ENCODE assay signal across 36 cellular contexts in genomic region chr11:46705070-46705688, GRCh38. TPM values are rescaled to one million over a fixed set of nuclear protein-coding genes. Genes with fewer than 3 reads are reported as not detected.
"Had no signal": no experiment of that assay in that cellular context is flagged by ENCODE, and none has a peak within 500 bp of the region (broad histone marks: within the 10 kb centered on the region; RNA-seq: fewer than 3 reads in every experiment).

No MANE protein-coding gene starts in this region.

- H3K27ac ChIP-seq: ascending aorta, cardiac muscle cell, VCaP had no signal

- H3K27me3 ChIP-seq: ascending aorta, cardiac muscle cell had no signal

- H3K9me3 Mint-ChIP-seq: activated B cell treated with CpG ODN at 0.5 μM for 24 hours; activated CD4-positive, alpha-beta memory T cell treated with anti-CD3 and anti-CD28 coated beads, Interleukin-2, amount 10 ng/mL, durations not matched to agents 7 days and 5 days; activated naive CD4-positive, alpha-beta T cell treated with anti-CD3 and anti-CD28 coated beads, Interleukin-2, amount 10 ng/mL, durations not matched to agents 7 days and 5 days; activated naive CD4-positive, alpha-beta T cell treated with anti-CD3 and anti-CD28 coated beads, Interleukin-2, amount 50 U/mL, for 24 hours; activated naive CD8-positive, alpha-beta T cell treated with anti-CD3 and anti-CD28 coated beads, Interleukin-2, amount 10 ng/mL, durations not matched to agents 7 days and 5 days; activated naive CD8-positive, alpha-beta T cell treated with anti-CD3 and anti-CD28 coated beads, Interleukin-2, amount 50 U/mL, for 24 hours; activated T-cell treated with anti-CD3 and anti-CD28 coated beads, Interleukin-2, amount 50 U/mL, for 24 hours; activated T-helper 2 cell treated with anti-CD3 and anti-CD28 coated beads, Interferon-gamma antibody, Interleukin-2, Interleukin-4, amounts not matched to agents 10 μg/mL and 5 μg/mL and 100 μg/mL, durations not matched to agents 14 hours and 24 hours and 36 hours; brain; central memory CD8-positive, alpha-beta T cell; T-cell; T-helper 2 cell treated with Interferon-gamma antibody and Interleukin-4, amounts not matched to agents 5 μg/mL and 100 μg/mL, for 36 hours had no signal

- DNase-seq: activated B cell treated with CpG ODN at 0.5 μM for 24 hours; activated CD4-positive, alpha-beta memory T cell treated with anti-CD3 and anti-CD28 coated beads, Interleukin-2, amount 10 ng/mL, durations not matched to agents 7 days and 5 days; activated CD4-positive, alpha-beta T cell treated with anti-CD3 and anti-CD28 coated beads for 4 hours; activated CD4-positive, alpha-beta T cell treated with anti-CD3 and anti-CD28 coated beads, Interleukin-2, amount 10 ng/mL, durations not matched to agents 24 days and 14 days; activated CD4-positive, alpha-beta T cell treated with anti-CD3 and anti-CD28 coated beads, Interleukin-2, amount 50 U/mL, for 48 hours; activated CD4-positive, CD25-positive, alpha-beta regulatory T cell treated with anti-CD3 and anti-CD28 coated beads, Interleukin-2, amount 50 U/mL, for 72 hours; activated CD8-positive, alpha-beta memory T cell treated with anti-CD3 and anti-CD28 coated beads for 24 hours; activated CD8-positive, alpha-beta memory T cell treated with anti-CD3 and anti-CD28 coated beads, Interleukin-2, amount 10 ng/mL, durations not matched to agents 7 days and 5 days; activated CD8-positive, alpha-beta memory T cell treated with anti-CD3 and anti-CD28 coated beads, Interleukin-2, amount 50 U/mL, for 48 hours; activated CD8-positive, alpha-beta T cell treated with anti-CD3 and anti-CD28 coated beads, Interleukin-2, amount 10 ng/mL, durations not matched to agents 7 days and 5 days; activated effector memory CD4-positive, alpha-beta T cell treated with Interleukin-2 at 50 U/mL for 16 hours; activated gamma-delta T cell; activated naive CD4-positive, alpha-beta T cell treated with anti-CD3 and anti-CD28 coated beads, Interleukin-2, amount 10 ng/mL, durations not matched to agents 7 days and 5 days; activated naive CD4-positive, alpha-beta T cell treated with Interleukin-2 at 50 U/mL for 16 hours; activated naive CD8-positive, alpha-beta T cell treated with anti-CD3 and anti-CD28 coated beads, Interleukin-2, amount 10 ng/mL, durations not matched to agents 7 days and 5 days; activated naive CD8-positive, alpha-beta T cell treated with anti-CD3 and anti-CD28 coated beads, Interleukin-2, amount 50 U/mL, for 24 hours; activated T-cell treated with anti-CD3 and anti-CD28 coated beads, Interleukin-2, amount 50 U/mL, for 24 hours; activated T-cell treated with anti-CD3 and anti-CD28 coated beads, Interleukin-2, amount 50 U/mL, for 48 hours; amniotic stem cell; caudate nucleus; cerebellar nuclear complex; T-cell; T-helper 2 cell; T-helper 9 cell had no signal

- H3K27ac Mint-ChIP-seq: activated B cell treated with CpG ODN at 0.5 μM for 24 hours; activated CD4-positive, alpha-beta memory T cell treated with anti-CD3 and anti-CD28 coated beads, Interleukin-2, amount 10 ng/mL, durations not matched to agents 7 days and 5 days; activated CD4-positive, alpha-beta T cell treated with anti-CD3 and anti-CD28 coated beads, Interleukin-2, amount 10 ng/mL, durations not matched to agents 24 days and 14 days; activated CD8-positive, alpha-beta memory T cell treated with anti-CD3 and anti-CD28 coated beads, Interleukin-2, amount 10 ng/mL, durations not matched to agents 7 days and 5 days; activated CD8-positive, alpha-beta T cell treated with anti-CD3 and anti-CD28 coated beads, Interleukin-2, amount 10 ng/mL, durations not matched to agents 7 days and 5 days; activated naive CD4-positive, alpha-beta T cell treated with anti-CD3 and anti-CD28 coated beads, Interleukin-2, amount 10 ng/mL, durations not matched to agents 7 days and 5 days; activated naive CD4-positive, alpha-beta T cell treated with anti-CD3 and anti-CD28 coated beads, Interleukin-2, amount 50 U/mL, for 24 hours; activated naive CD8-positive, alpha-beta T cell; activated naive CD8-positive, alpha-beta T cell treated with anti-CD3 and anti-CD28 coated beads, Interleukin-2, amount 10 ng/mL, durations not matched to agents 7 days and 5 days; activated naive CD8-positive, alpha-beta T cell treated with anti-CD3 and anti-CD28 coated beads, Interleukin-2, amount 50 U/mL, for 24 hours; activated T-cell treated with anti-CD3 and anti-CD28 coated beads, Interleukin-2, amount 50 U/mL, for 24 hours; activated T-helper 2 cell treated with anti-CD3 and anti-CD28 coated beads, Interferon-gamma antibody, Interleukin-2, Interleukin-4, amounts not matched to agents 10 μg/mL and 5 μg/mL and 100 μg/mL, durations not matched to agents 14 hours and 24 hours and 36 hours; brain; T-cell; T-helper 2 cell treated with Interferon-gamma antibody and Interleukin-4, amounts not matched to agents 5 μg/mL and 100 μg/mL, for 36 hours had no signal

- H3K27me3 Mint-ChIP-seq: activated B cell treated with CpG ODN at 0.5 μM for 24 hours; activated CD4-positive, alpha-beta memory T cell treated with anti-CD3 and anti-CD28 coated beads, Interleukin-2, amount 10 ng/mL, durations not matched to agents 7 days and 5 days; activated CD8-positive, alpha-beta memory T cell treated with anti-CD3 and anti-CD28 coated beads, Interleukin-2, amount 10 ng/mL, durations not matched to agents 7 days and 5 days; activated naive CD4-positive, alpha-beta T cell treated with anti-CD3 and anti-CD28 coated beads, Interleukin-2, amount 10 ng/mL, durations not matched to agents 7 days and 5 days; activated naive CD4-positive, alpha-beta T cell treated with anti-CD3 and anti-CD28 coated beads, Interleukin-2, amount 50 U/mL, for 24 hours; activated naive CD8-positive, alpha-beta T cell; activated naive CD8-positive, alpha-beta T cell treated with anti-CD3 and anti-CD28 coated beads, Interleukin-2, amount 10 ng/mL, durations not matched to agents 7 days and 5 days; activated naive CD8-positive, alpha-beta T cell treated with anti-CD3 and anti-CD28 coated beads, Interleukin-2, amount 50 U/mL, for 24 hours; activated T-cell treated with anti-CD3 and anti-CD28 coated beads, Interleukin-2, amount 50 U/mL, for 24 hours; central memory CD8-positive, alpha-beta T cell; T-cell had no signal

- H3K9me3 ChIP-seq: ascending aorta had no signal

- FAIRE-seq: bronchial epithelial cell, TTC549 had no signal

- ATAC-seq: activated CD8-positive, alpha-beta memory T cell treated with anti-CD3 and anti-CD28 coated beads, Interleukin-2, amount 10 ng/mL, durations not matched to agents 7 days and 5 days; activated CD8-positive, alpha-beta T cell treated with anti-CD3 and anti-CD28 coated beads, Interleukin-2, amount 10 ng/mL, durations not matched to agents 7 days and 5 days; activated naive CD8-positive, alpha-beta T cell treated with anti-CD3 and anti-CD28 coated beads, Interleukin-2, amount 50 U/mL, for 24 hours; T-cell had no signal

- H3K4me3 Mint-ChIP-seq: activated B cell treated with CpG ODN at 0.5 μM for 24 hours; activated CD4-positive, alpha-beta memory T cell treated with anti-CD3 and anti-CD28 coated beads, Interleukin-2, amount 10 ng/mL, durations not matched to agents 7 days and 5 days; activated CD4-positive, alpha-beta T cell treated with anti-CD3 and anti-CD28 coated beads, Interleukin-2, amount 10 ng/mL, durations not matched to agents 24 days and 14 days; activated CD8-positive, alpha-beta memory T cell treated with anti-CD3 and anti-CD28 coated beads, Interleukin-2, amount 10 ng/mL, durations not matched to agents 7 days and 5 days; activated CD8-positive, alpha-beta T cell treated with anti-CD3 and anti-CD28 coated beads, Interleukin-2, amount 10 ng/mL, durations not matched to agents 7 days and 5 days; activated naive CD4-positive, alpha-beta T cell treated with anti-CD3 and anti-CD28 coated beads, Interleukin-2, amount 10 ng/mL, durations not matched to agents 7 days and 5 days; activated naive CD4-positive, alpha-beta T cell treated with anti-CD3 and anti-CD28 coated beads, Interleukin-2, amount 50 U/mL, for 24 hours; activated naive CD8-positive, alpha-beta T cell; activated naive CD8-positive, alpha-beta T cell treated with anti-CD3 and anti-CD28 coated beads, Interleukin-2, amount 10 ng/mL, durations not matched to agents 7 days and 5 days; activated naive CD8-positive, alpha-beta T cell treated with anti-CD3 and anti-CD28 coated beads, Interleukin-2, amount 50 U/mL, for 24 hours; activated T-cell treated with anti-CD3 and anti-CD28 coated beads, Interleukin-2, amount 50 U/mL, for 24 hours; central memory CD8-positive, alpha-beta T cell; T-cell; T-helper 2 cell treated with Interferon-gamma antibody and Interleukin-4, amounts not matched to agents 5 μg/mL and 100 μg/mL, for 36 hours had no signal

- H3K4me3 ChIP-seq: ascending aorta, cardiac muscle cell had no signal

RNA-seq across cellular contexts. Expression of gene F2, which starts 13.8 kb away (rescaled TPM):
- total RNA-seq: activated B cell treated with CpG ODN at 0.5 μM for 24 hours; activated CD4-positive, alpha-beta memory T cell treated with anti-CD3 and anti-CD28 coated beads, Interleukin-2, amount 10 ng/mL, durations not matched to agents 7 days and 5 days; activated CD8-positive, alpha-beta memory T cell treated with anti-CD3 and anti-CD28 coated beads, Interleukin-2, amount 10 ng/mL, durations not matched to agents 7 days and 5 days; activated naive CD8-positive, alpha-beta T cell treated with anti-CD3 and anti-CD28 coated beads, Interleukin-2, amount 10 ng/mL, durations not matched to agents 7 days and 5 days; cardiac muscle cell had no signal
- polyA plus RNA-seq: adipose tissue had no signal
